29 cellular contexts compared by ENCODE assay signal in genomic region chr12:88185279-88185678, GRCh38.
"Had no signal": no experiment of that assay in that cellular context is flagged by ENCODE, and none has a peak within 500 bp of the region (broad histone marks: within the 10 kb centered on the region; RNA-seq: fewer than 3 reads in every experiment).

No MANE protein-coding gene starts in this region.

- H3K27me3 Mint-ChIP-seq: activated CD4-positive, alpha-beta T cell treated with anti-CD3 and anti-CD28 coated beads, Interleukin-2, amount 10 ng/mL, durations not matched to agents 24 days and 14 days; activated naive CD4-positive, alpha-beta T cell treated with anti-CD3 and anti-CD28 coated beads, Interleukin-2, amount 50 U/mL, for 24 hours; activated T-cell treated with anti-CD3 and anti-CD28 coated beads, Interleukin-2, amount 50 U/mL, for 24 hours had no signal

- H3K9me3 Mint-ChIP-seq: activated T-helper 2 cell treated with anti-CD3 and anti-CD28 coated beads, Interferon-gamma antibody, Interleukin-2, Interleukin-4, amounts not matched to agents 10 μg/mL and 5 μg/mL and 100 μg/mL, durations not matched to agents 14 hours and 24 hours and 36 hours had no signal

- H3K4me2 ChIP-seq: PC-9 had no signal

- H3K4me1 ChIP-seq: adrenal gland, SJSA1 had no signal

- H3K27me3 ChIP-seq: adrenal gland, brain microvascular endothelial cell, MG63, SJSA1 had no signal

- ATAC-seq: activated CD8-positive, alpha-beta T cell treated with anti-CD3 and anti-CD28 coated beads, Interleukin-2, amount 10 ng/mL, durations not matched to agents 7 days and 5 days had no signal

- H3K4me3 Mint-ChIP-seq: activated CD4-positive, alpha-beta T cell treated with anti-CD3 and anti-CD28 coated beads, Interleukin-2, amount 10 ng/mL, durations not matched to agents 24 days and 14 days; activated CD8-positive, alpha-beta T cell treated with anti-CD3 and anti-CD28 coated beads, Interleukin-2, amount 10 ng/mL, durations not matched to agents 7 days and 5 days; activated naive CD4-positive, alpha-beta T cell treated with anti-CD3 and anti-CD28 coated beads, Interleukin-2, amount 50 U/mL, for 24 hours; activated T-cell treated with anti-CD3 and anti-CD28 coated beads, Interleukin-2, amount 50 U/mL, for 24 hours had no signal

- H3K36me3 ChIP-seq: adrenal gland, brain microvascular endothelial cell had no signal

- H3K4me3 ChIP-seq: adrenal gland, MG63, PC-9, SJSA1 had no signal

- H3K4me1 Mint-ChIP-seq: activated CD4-positive, alpha-beta T cell treated with anti-CD3 and anti-CD28 coated beads, Interleukin-2, amount 10 ng/mL, durations not matched to agents 24 days and 14 days; activated naive CD4-positive, alpha-beta T cell treated with anti-CD3 and anti-CD28 coated beads, Interleukin-2, amount 50 U/mL, for 24 hours had no signal

- DNase-seq: activated CD4-positive, alpha-beta T cell treated with anti-CD3 and anti-CD28 coated beads, Interleukin-2, amount 10 ng/mL, durations not matched to agents 24 days and 14 days; activated CD4-positive, alpha-beta T cell treated with anti-CD3 and anti-CD28 coated beads, Interleukin-2, amount 50 U/mL, for 4 hours; activated CD8-positive, alpha-beta T cell treated with anti-CD3 and anti-CD28 coated beads, Interleukin-2, amount 10 ng/mL, durations not matched to agents 7 days and 5 days; activated gamma-delta T cell; activated naive CD4-positive, alpha-beta T cell treated with Interleukin-2 at 50 U/mL for 16 hours; activated T-cell treated with anti-CD3 and anti-CD28 coated beads, Interleukin-2, amount 50 U/mL, for 24 hours; adrenal gland; anterior cingulate cortex; central memory CD4-positive, alpha-beta T cell; Kasumi-1; KG1; NCI-H1048; NCI-H1105 treated with DMSO at 0.1 percent for 48 hours; NCI-H1436; NCI-H187; NCI-H2029 treated with DMSO at 0.1 percent for 48 hours; NCI-H2107; NCI-H2171; NCI-H510A; NCI-H748 treated with DMSO at 0.1 percent for 48 hours; NK-92 treated with Interleukin-12 subunit alpha and Interleukin-12 subunit beta, amount 100 ng/mL, for 24 hours; SHP77; T-helper 1 cell had no signal

- H3K27ac Mint-ChIP-seq: activated CD4-positive, alpha-beta T cell treated with anti-CD3 and anti-CD28 coated beads, Interleukin-2, amount 10 ng/mL, durations not matched to agents 24 days and 14 days; activated CD8-positive, alpha-beta T cell treated with anti-CD3 and anti-CD28 coated beads, Interleukin-2, amount 10 ng/mL, durations not matched to agents 7 days and 5 days; activated naive CD4-positive, alpha-beta T cell treated with anti-CD3 and anti-CD28 coated beads, Interleukin-2, amount 50 U/mL, for 24 hours; activated T-cell treated with anti-CD3 and anti-CD28 coated beads, Interleukin-2, amount 50 U/mL, for 24 hours; activated T-helper 2 cell treated with anti-CD3 and anti-CD28 coated beads, Interferon-gamma antibody, Interleukin-2, Interleukin-4, amounts not matched to agents 10 μg/mL and 5 μg/mL and 100 μg/mL, durations not matched to agents 14 hours and 24 hours and 36 hours had no signal

- H3K27ac ChIP-seq: adrenal gland, PC-9, SJSA1 had no signal

- H3K9me3 ChIP-seq: adrenal gland, MG63, SJSA1 had no signal

- H2AFZ ChIP-seq: PC-9 had no signal
